ENCODE assay signal across 12 cellular contexts in genomic region chr13:42393573-42394360, GRCh38.
A peak's percentile ranks its signal among the peaks of the same experiment; 100 is the strongest.
DNase-seq lines count a peak whose midpoint lies in the region; ATAC-seq, FAIRE-seq and TF ChIP-seq lines count a peak whose summit lies in the region.
"Had no signal": no experiment of that assay in that cellular context is flagged by ENCODE, and none has a peak within 500 bp of the region (broad histone marks: within the 10 kb centered on the region; RNA-seq: fewer than 3 reads in every experiment).

No MANE protein-coding gene starts in this region.

- no peaks in the 10 kb centered on the region for H3K36me3 ChIP-seq in KOPT-K1 (ENCODE audit: insufficient read depth, low read length)
- H3K36me3 ChIP-seq in bronchial epithelial cell (ENCODE audit: control insufficient read depth, insufficient read depth, low read length), result no peaks in the 10 kb centered on the region

- TF ChIP-seq CTCF in bronchial epithelial cell (IDR thresholded peaks at IDR 0.05; ENCODE audit: insufficient read depth, low read length, severe bottlenecking), result no peak

- no peaks in the 10 kb centered on the region for H3K9me3 ChIP-seq in KOPT-K1 (ENCODE audit: insufficient read depth, low read length, poor library complexity, severe bottlenecking)

- H3K27ac ChIP-seq in KOPT-K1 (ENCODE audit: low read depth, low read length, poor library complexity, severe bottlenecking), result peak overlapping the region; percentile 87

- H3K27me3 ChIP-seq in bronchial epithelial cell (ENCODE audit: control insufficient read depth, insufficient read depth, low read length), result no peaks in the 10 kb centered on the region

- no peak for ATAC-seq in HG02870 (IDR thresholded peaks at IDR 0.05; ENCODE audit: unreplicated experiment)
- no peak for ATAC-seq in esophagus mucosa

- peak; percentile 19 for DNase-seq in stimulated activated CD4-positive, alpha-beta T cell treated with anti-CD3 and anti-CD28 coated beads, Interleukin-4, amount 100 ng/mL, for 24 hours
- no peak for DNase-seq in stimulated activated CD4-positive, alpha-beta T cell treated with anti-CD3 and anti-CD28 coated beads, Interleukin-2, amount 100 ng/mL, for 48 hours
- DNase-seq in bronchial epithelial cell (ENCODE audit: low read depth) (no peak), SW 1271 (lab: John Stamatoyannopoulos, UW) (no peak), middle frontal gyrus (ENCODE audit: extremely low spot score, low spot score) (no peak)
- DNase-seq: NCI-H1105, NCI-H524 treated with DMSO at 0.1 percent for 48 hours, occipital lobe had no signal

- peak; percentile 94 for FAIRE-seq in bronchial epithelial cell (lab: Jason Lieb, UNC)

- no peak overlapping the region for H3K4me3 ChIP-seq in bronchial epithelial cell (ENCODE audit: low read depth, low read length)
- H3K4me3 ChIP-seq: lung had no signal
